In genomic region chr10:4003348-4003973, GRCh38 we compare ENCODE assay signal across 1 cellular context.
TF ChIP-seq lines count a peak whose summit lies in the region.

No MANE protein-coding gene starts in this region.

TF ChIP-seq in GM12878, 131 proteins besides CTCF, POLR2A, EP300 and RAD21 (continued from another document and continues in another):
- TF ChIP-seq E2F4 (IDR thresholded peaks at IDR 0.05; ENCODE audit: low read depth, low read length): no peak
- no peak for TF ChIP-seq TCF3 (IDR thresholded peaks at IDR 0.05; ENCODE audit: borderline replicate concordance, insufficient read depth, low read depth, low read length)
- TF ChIP-seq CREM (IDR thresholded peaks at IDR 0.05; ENCODE audit: low read depth): no peak
- 0 out of 2 replicates have a peak, but pooled peaks have one; percentile 19 for TF ChIP-seq DPF2 (IDR thresholded peaks at IDR 0.05)
- no peak for TF ChIP-seq SMARCA5 (IDR thresholded peaks at IDR 0.05)
- TF ChIP-seq ZBTB40 (IDR thresholded peaks at IDR 0.05; ENCODE audit: borderline replicate concordance): no peak
- TF ChIP-seq CEBPB (IDR thresholded peaks at IDR 0.05; ENCODE audit: borderline replicate concordance in 1 of 2, low read depth in 2 of 2, low read length in 2 of 2): no peak
- TF ChIP-seq MTA2 (IDR thresholded peaks at IDR 0.05; ENCODE audit: low read depth): peak; percentile 94
- no peak for TF ChIP-seq RB1 (IDR thresholded peaks at IDR 0.05; ENCODE audit: borderline replicate concordance)
- TF ChIP-seq REST (IDR thresholded peaks at IDR 0.05; ENCODE audit: low read depth, low read length): no peak
- no peak for TF ChIP-seq KDM1A (IDR thresholded peaks at IDR 0.05; ENCODE audit: borderline replicate concordance)
- TF ChIP-seq IKZF2 (IDR thresholded peaks at IDR 0.05): peak; percentile 51 to 75
- peak; percentile 84; the same call in 1 of the 2 replicates for TF ChIP-seq TBL1XR1 (IDR thresholded peaks at IDR 0.05; ENCODE audit: low read depth, low read length)
- TF ChIP-seq ASH2L (IDR thresholded peaks at IDR 0.05; ENCODE audit: borderline replicate concordance, low read depth): no peak
- TF ChIP-seq SIX5 (IDR thresholded peaks at IDR 0.05; ENCODE audit: low read depth, low read length, severe bottlenecking): no peak
- TF ChIP-seq POU2F2 (IDR thresholded peaks at IDR 0.05; ENCODE audit: borderline replicate concordance, low read depth, low read length): no peak
- TF ChIP-seq MEF2B (IDR thresholded peaks at IDR 0.05; ENCODE audit: partially characterized antibody, poor library complexity, severe bottlenecking): peak; percentile 91
- no peak for TF ChIP-seq ZNF687 (IDR thresholded peaks at IDR 0.05)
- TF ChIP-seq TAF1 (IDR thresholded peaks at IDR 0.05; ENCODE audit: borderline replicate concordance, low read depth, low read length): no peak
- no peak for TF ChIP-seq CREB1 (IDR thresholded peaks at IDR 0.05; ENCODE audit: low read depth)
- no peak for TF ChIP-seq PML (IDR thresholded peaks at IDR 0.05; ENCODE audit: low read length)
- no peak for TF ChIP-seq ZSCAN29 (IDR thresholded peaks at IDR 0.05)
- TF ChIP-seq KAT2A (conservative IDR thresholded peaks at IDR 0.05; ENCODE audit: control insufficient read depth, low read depth, low read length): no peak
- TF ChIP-seq SUZ12 (IDR thresholded peaks at IDR 0.05; ENCODE audit: unreplicated experiment): no peak
- TF ChIP-seq RELB (IDR thresholded peaks at IDR 0.05; ENCODE audit: low read depth): peak; percentile 87
- no peak for TF ChIP-seq ZNF622 (IDR thresholded peaks at IDR 0.05)
- no peak for TF ChIP-seq SP1 (IDR thresholded peaks at IDR 0.05; ENCODE audit: low read depth, low read length)
- no peak for TF ChIP-seq MTA3 (IDR thresholded peaks at IDR 0.05; ENCODE audit: borderline replicate concordance, low read length)
- TF ChIP-seq YY1 (IDR thresholded peaks at IDR 0.05; ENCODE audit: low read depth, low read length): no peak
- no peak for TF ChIP-seq YBX1 (IDR thresholded peaks at IDR 0.05)
- TF ChIP-seq ZNF274 (IDR thresholded peaks at IDR 0.05; ENCODE audit: insufficient read depth, insufficient read length): no peak
- TF ChIP-seq E2F8 (IDR thresholded peaks at IDR 0.05; ENCODE audit: low read depth, partially characterized antibody): no peak
- no peak for TF ChIP-seq PAX8 (IDR thresholded peaks at IDR 0.05)
- no peak for TF ChIP-seq EED (IDR thresholded peaks at IDR 0.05; ENCODE audit: low read depth)
- no peak for TF ChIP-seq BACH1 (IDR thresholded peaks at IDR 0.05; ENCODE audit: borderline replicate concordance)
- TF ChIP-seq NR2F1 (conservative IDR thresholded peaks at IDR 0.05): no peak
- TF ChIP-seq MAX (IDR thresholded peaks at IDR 0.05; ENCODE audit: low read depth, low read length): no peak
- TF ChIP-seq TCF12 (IDR thresholded peaks at IDR 0.05; ENCODE audit: low read depth, low read length): no peak
- TF ChIP-seq MYB (IDR thresholded peaks at IDR 0.05; ENCODE audit: borderline replicate concordance, low read depth, low read length): no peak
- TF ChIP-seq WRNIP1 (IDR thresholded peaks at IDR 0.05; ENCODE audit: borderline replicate concordance, low read depth, low read length): no peak
- no peak for TF ChIP-seq ZNF384 (IDR thresholded peaks at IDR 0.05; ENCODE audit: borderline replicate concordance, low read depth, low read length)
- 0 out of 2 replicates have a peak, but pooled peaks have one; percentile 30 for TF ChIP-seq IKZF1 (conservative IDR thresholded peaks at IDR 0.05)
- TF ChIP-seq NBN (IDR thresholded peaks at IDR 0.05): 0 out of 2 replicates have a peak, but pooled peaks have one; percentile 46
- no peak for TF ChIP-seq SREBF2 (IDR thresholded peaks at IDR 0.05; ENCODE audit: low read length)
- no peak for TF ChIP-seq CHD2 (IDR thresholded peaks at IDR 0.05; ENCODE audit: borderline replicate concordance, low read depth, low read length)
- TF ChIP-seq USF1 (IDR thresholded peaks at IDR 0.05; ENCODE audit: borderline replicate concordance, extremely low read length, insufficient read depth, low read depth, low read length): no peak
- TF ChIP-seq IRF4 (IDR thresholded peaks at IDR 0.05; ENCODE audit: low read depth, low read length): no peak
- TF ChIP-seq POLR2AphosphoS2 (IDR thresholded peaks at IDR 0.05; ENCODE audit: low read depth, low read length): no peak
- TF ChIP-seq HDGF (IDR thresholded peaks at IDR 0.05): no peak
